ENCODE assay signal across 14 cellular contexts in genomic region chr11:2911088-2912037, GRCh38. TPM values are rescaled to one million over a fixed set of nuclear protein-coding genes. Genes with fewer than 3 reads are reported as not detected.
DNase-seq lines count a peak whose midpoint lies in the region; ATAC-seq and TF ChIP-seq lines count a peak whose summit lies in the region.
"Had no signal": no experiment of that assay in that cellular context is flagged by ENCODE, and none has a peak within 500 bp of the region (broad histone marks: within the 10 kb centered on the region; RNA-seq: fewer than 3 reads in every experiment).

No MANE protein-coding gene starts in this region.

- H3K4me1 ChIP-seq in breast epithelium = peaks cover 22 to 33% of the 10 kb centered on the region in 2 donors
- no peaks in the 10 kb centered on the region for H3K4me1 ChIP-seq in urinary bladder (ENCODE audit: insufficient read depth)
- H3K4me1 ChIP-seq: gastrocnemius medialis had no signal

- H3K4me3 ChIP-seq in breast epithelium (no peak overlapping the region), urinary bladder (ENCODE audit: low read depth, low read length) (no peak overlapping the region)
- H3K4me3 ChIP-seq: gastrocnemius medialis had no signal

- DNase-seq in NCI-H2029 (lab: John Stamatoyannopoulos, UW) (peak; percentile 49), breast epithelium (ENCODE audit: low spot score in 2 of 2) (no peak), mesothelial cell of epicardium (ENCODE audit: low spot score in 2 of 2, unreplicated experiment in 2 of 2) (no peak), anterior cingulate cortex (lab: John Stamatoyannopoulos, UW) (no peak), NCI-H446 (lab: John Stamatoyannopoulos, UW) (no peak)
- DNase-seq: activated CD8-positive, alpha-beta T cell treated with anti-CD3 and anti-CD28 coated beads, Interleukin-2, amount 10 ng/mL, durations not matched to agents 7 days and 5 days; activated effector memory CD4-positive, alpha-beta T cell treated with Interleukin-2 at 50 U/mL for 16 hours; gastrocnemius medialis; GDM1; immature natural killer cell; Karpas-422; stimulated activated CD4-positive, alpha-beta T cell treated with anti-CD3 and anti-CD28 coated beads, Interleukin-2, amount 100 ng/mL, for 24 hours had no signal

- H3K27ac ChIP-seq in breast epithelium = peak overlapping the region; percentile 87 to 94
- H3K27ac ChIP-seq in urinary bladder (ENCODE audit: low read depth) = peak overlapping the region; percentile 30
- H3K27ac ChIP-seq: gastrocnemius medialis had no signal

- H3K36me3 ChIP-seq in breast epithelium (no peaks in the 10 kb centered on the region), urinary bladder (ENCODE audit: insufficient read depth) (no peaks in the 10 kb centered on the region)
- H3K36me3 ChIP-seq: gastrocnemius medialis had no signal

- H3K4me1 Mint-ChIP-seq in mesothelial cell of epicardium = peaks cover 10% of the 10 kb centered on the region

- no peaks in the 10 kb centered on the region for H3K9me3 ChIP-seq in breast epithelium
- H3K9me3 ChIP-seq: gastrocnemius medialis had no signal

- H3K27ac Mint-ChIP-seq in mesothelial cell of epicardium = peak overlapping the region; percentile 13
- H3K27ac Mint-ChIP-seq: activated CD8-positive, alpha-beta T cell treated with anti-CD3 and anti-CD28 coated beads, Interleukin-2, amount 10 ng/mL, durations not matched to agents 7 days and 5 days had no signal

- no peaks in the 10 kb centered on the region for H3K36me3 Mint-ChIP-seq in mesothelial cell of epicardium

- 80% methylated on average over 24 of the region's 24 CpGs for WGBS in urinary bladder

- no peak overlapping the region for H3K4me3 Mint-ChIP-seq in mesothelial cell of epicardium
- H3K4me3 Mint-ChIP-seq: activated CD8-positive, alpha-beta T cell treated with anti-CD3 and anti-CD28 coated beads, Interleukin-2, amount 10 ng/mL, durations not matched to agents 7 days and 5 days; immature natural killer cell had no signal

- no peaks in the 10 kb centered on the region for H3K27me3 Mint-ChIP-seq in mesothelial cell of epicardium (ENCODE audit: low read depth)

- intact Hi-C loops in breast epithelium (cut with DNase I; ENCODE audit: low total_unique reads) = no loop called here

- no peaks in the 10 kb centered on the region for H3K27me3 ChIP-seq in breast epithelium

- no peak for TF ChIP-seq POLR2A in breast epithelium (IDR thresholded peaks at IDR 0.05)

- no peak for ATAC-seq in GM21528 (IDR thresholded peaks at IDR 0.05; ENCODE audit: low FRiP score, unreplicated experiment)
- ATAC-seq: activated CD8-positive, alpha-beta T cell treated with anti-CD3 and anti-CD28 coated beads, Interleukin-2, amount 10 ng/mL, durations not matched to agents 7 days and 5 days; gastrocnemius medialis had no signal

- no peaks in the 10 kb centered on the region for H3K9me3 Mint-ChIP-seq in mesothelial cell of epicardium
- H3K9me3 Mint-ChIP-seq: immature natural killer cell had no signal

- no peak for TF ChIP-seq CTCF in breast epithelium (IDR thresholded peaks at IDR 0.05)
- no peak for TF ChIP-seq CTCF in mesothelial cell of epicardium (IDR thresholded peaks at IDR 0.05; ENCODE audit: unreplicated experiment)

RNA-seq across cellular contexts. Expression of gene PHLDA2, which starts 17.9 kb away (rescaled TPM):
- total RNA-seq in breast epithelium (1 to 10 TPM in 2 of 3 donors, not detected in 1; 2.0 to 2.3 TPM), mesothelial cell of epicardium (1.3 to 1.9 TPM (median 1.5 TPM) in 3 replicates), urinary bladder (1.1 TPM)
- 18.9 TPM for polyA plus RNA-seq in urinary bladder

RNA-seq across cellular contexts. Expression of gene CDKN1C, which starts 25.8 kb away (rescaled TPM):
- 100 to 1,000 TPM in 1 of 3 donors, 10 to 100 TPM in 2; 48.2 to 136 (median 88.8) TPM for total RNA-seq in breast epithelium
- total RNA-seq in mesothelial cell of epicardium = 132 to 148 TPM (median 146 TPM) in 3 replicates
- 78.6 TPM for total RNA-seq in urinary bladder
- 118 TPM for polyA plus RNA-seq in urinary bladder
